29 cellular contexts compared by ENCODE assay signal in genomic region chr15:64315136-64315661, GRCh38. TPM values are rescaled to one million over a fixed set of nuclear protein-coding genes. Genes with fewer than 3 reads are reported as not detected.
DNase-seq lines count a peak whose midpoint lies in the region; ATAC-seq, FAIRE-seq and TF ChIP-seq lines count a peak whose summit lies in the region.
"Had no signal": no experiment of that assay in that cellular context is flagged by ENCODE, and none has a peak within 500 bp of the region (broad histone marks: within the 10 kb centered on the region; RNA-seq: fewer than 3 reads in every experiment).

No MANE protein-coding gene starts in this region.

- H3K36me3 ChIP-seq in endodermal cell (ENCODE audit: control insufficient read depth, insufficient read depth, low read length) (no peaks in the 10 kb centered on the region), rectal smooth muscle tissue (ENCODE audit: control insufficient read depth, insufficient read depth, low read length) (no peaks in the 10 kb centered on the region), pancreas (no peaks in the 10 kb centered on the region), ovary (no peaks in the 10 kb centered on the region), testis (ENCODE audit: low read depth, missing control alignments) (no peaks in the 10 kb centered on the region)
- H3K36me3 ChIP-seq: heart right ventricle, left lung, spleen, transverse colon had no signal

- H3K4me3 ChIP-seq in endodermal cell (ENCODE audit: low read length) (no peak overlapping the region), rectal smooth muscle tissue (ENCODE audit: low read length) (no peak overlapping the region), pancreas (no peak overlapping the region), ovary (no peak overlapping the region), testis (no peak overlapping the region)
- H3K4me3 ChIP-seq: heart right ventricle, left lung, spleen, transverse colon had no signal

- TF ChIP-seq POLR2A in ovary (IDR thresholded peaks at IDR 0.05): no peak
- TF ChIP-seq POLR2A in testis (IDR thresholded peaks at IDR 0.05): no peak

- DNase-seq in G401 (ENCODE audit: low spot score) (peak; percentile 20), NCI-H2227 (lab: John Stamatoyannopoulos, UW; ENCODE audit: unreplicated experiment) (peak; percentile 36), endodermal cell (no peak), pancreas (no peak), ovary (no peak), testis (no peak)
- DNase-seq: ACHN; activated B cell treated with CpG ODN at 0.5 μM for 24 hours; activated CD4-positive, alpha-beta T cell treated with anti-CD3 and anti-CD28 coated beads, Interleukin-2, amount 50 U/mL, for 4 hours; activated gamma-delta T cell treated with Interleukin-2 at 50 U/mL for 16 hours; C1 segment of cervical spinal cord; foreskin fibroblast; heart right ventricle; KBM-7; left lung; NCI-H1436; NCI-H2171; NCI-H748 treated with DMSO at 0.1 percent for 48 hours; spleen; stimulated activated CD4-positive, alpha-beta T cell treated with anti-CD3 and anti-CD28 coated beads, Interleukin-4, amount 100 ng/mL, for 1 hour; stimulated activated naive CD4-positive, alpha-beta T cell treated with Interleukin-2 at 50 U/mL for 16 hours; T-helper 9 cell; transverse colon had no signal

- H3K36me3 Mint-ChIP-seq in endodermal cell (ENCODE audit: low read depth): peaks cover 8% of the 10 kb centered on the region

- no peak for FAIRE-seq in pancreas (lab: Jason Lieb, UNC)
- FAIRE-seq: bronchial epithelial cell, GM19239 had no signal

- H3K4me1 Mint-ChIP-seq in endodermal cell: peaks cover 22% of the 10 kb centered on the region

- H3K9me3 ChIP-seq in endodermal cell (ENCODE audit: control insufficient read depth, low read length) (no peaks in the 10 kb centered on the region), pancreas (no peaks in the 10 kb centered on the region), ovary (no peaks in the 10 kb centered on the region), testis (no peaks in the 10 kb centered on the region)
- H3K9me3 ChIP-seq: left lung, spleen, transverse colon had no signal

- ATAC-seq in GM19452 (IDR thresholded peaks at IDR 0.05; ENCODE audit: unreplicated experiment) (no peak), pancreas (no peak)
- ATAC-seq: heart right ventricle, left lung had no signal

- H3K27ac Mint-ChIP-seq in endodermal cell: no peak overlapping the region
- H3K27ac Mint-ChIP-seq: activated B cell treated with CpG ODN at 0.5 μM for 24 hours; dendritic cell treated with granulocyte-macrophage colony-stimulating factor and Interleukin-4, amounts not matched to agents 40 ng/mL and 50 ng/mL, for 4 days had no signal

- intact Hi-C loops in pancreas (cut with DNase I) (no loop called here), ovary (cut with DNase I) (no loop called here), testis (cut with DNase I; ENCODE audit: low total_unique reads) (no loop called here)

- peaks cover 9% of the 10 kb centered on the region for H3K9me3 Mint-ChIP-seq in endodermal cell
- H3K9me3 Mint-ChIP-seq: activated B cell treated with CpG ODN at 0.5 μM for 24 hours; dendritic cell treated with granulocyte-macrophage colony-stimulating factor and Interleukin-4, amounts not matched to agents 40 ng/mL and 50 ng/mL, for 4 days had no signal

- TF ChIP-seq CTCF in endodermal cell (conservative IDR thresholded peaks at IDR 0.05) (no peak), pancreas (IDR thresholded peaks at IDR 0.05) (no peak), ovary (IDR thresholded peaks at IDR 0.05) (no peak), testis (IDR thresholded peaks at IDR 0.05) (no peak)

- no peak overlapping the region for H3K4me3 Mint-ChIP-seq in endodermal cell
- H3K4me3 Mint-ChIP-seq: activated B cell treated with CpG ODN at 0.5 μM for 24 hours; dendritic cell treated with granulocyte-macrophage colony-stimulating factor and Interleukin-4, amounts not matched to agents 40 ng/mL and 50 ng/mL, for 4 days; neural crest cell had no signal

- H3K9ac ChIP-seq in endodermal cell (ENCODE audit: extremely low read depth, low read length, poor library complexity, severe bottlenecking) (no peak overlapping the region), rectal smooth muscle tissue (ENCODE audit: low read length) (no peak overlapping the region)

- no peaks in the 10 kb centered on the region for H3K27me3 Mint-ChIP-seq in endodermal cell (ENCODE audit: insufficient read depth)
- H3K27me3 Mint-ChIP-seq: activated B cell treated with CpG ODN at 0.5 μM for 24 hours; dendritic cell treated with granulocyte-macrophage colony-stimulating factor and Interleukin-4, amounts not matched to agents 40 ng/mL and 50 ng/mL, for 4 days had no signal

- WGBS in endodermal cell (ENCODE audit: insufficient coverage in 1 of 2, insufficient read length in 1 of 2), 2 experiments: 85 to 87% methylated on average over 4 to 5 of the region's 5 CpGs
- 78% methylated on average over 5 of the region's 5 CpGs for WGBS in pancreas, 2 donors
- 52 to 58% (median 54%) methylated on average over 5 of the region's 5 CpGs for WGBS in ovary, 3 donors
- 58 to 59% methylated on average over 5 of the region's 5 CpGs for WGBS in testis, 2 donors

- no peak for TF ChIP-seq EP300 in ovary (IDR thresholded peaks at IDR 0.05)

- in situ Hi-C loops in G401 (cut with HindIII; ENCODE audit: low sequenced_read_pairs): no loop called here

- peak overlapping the region; percentile 49 for H3K27ac ChIP-seq in endodermal cell (ENCODE audit: low read depth, low read length)
- peak overlapping the region; percentile 51 for H3K27ac ChIP-seq in rectal smooth muscle tissue (ENCODE audit: low read depth, low read length)
- no peak overlapping the region for H3K27ac ChIP-seq in pancreas
- no peak overlapping the region for H3K27ac ChIP-seq in ovary
- no peak overlapping the region for H3K27ac ChIP-seq in testis
- H3K27ac ChIP-seq: left lung, spleen, transverse colon had no signal

- H3K4me1 ChIP-seq in endodermal cell (ENCODE audit: control insufficient read depth, insufficient read depth, low read length) (peaks cover 2% of the 10 kb centered on the region), rectal smooth muscle tissue (ENCODE audit: control insufficient read depth, insufficient read depth, low read length) (peaks cover 5% of the 10 kb centered on the region), pancreas (peaks cover 0 to under 1% (median under 1%) of the 10 kb centered on the region in 3 donors), ovary (ENCODE audit: insufficient read depth) (peaks cover 4% of the 10 kb centered on the region), testis (peaks cover 6% of the 10 kb centered on the region)
- H3K4me1 ChIP-seq: left lung, spleen had no signal

- H3K27me3 ChIP-seq in endodermal cell (ENCODE audit: control insufficient read depth, insufficient read depth, low read length, poor library complexity, severe bottlenecking): no peaks in the 10 kb centered on the region
- no peaks in the 10 kb centered on the region for H3K27me3 ChIP-seq in rectal smooth muscle tissue (ENCODE audit: control insufficient read depth, insufficient read depth, low read length)
- no peaks in the 10 kb centered on the region for H3K27me3 ChIP-seq in pancreas
- H3K27me3 ChIP-seq in ovary: no peaks in the 10 kb centered on the region
- no peaks in the 10 kb centered on the region for H3K27me3 ChIP-seq in testis
- H3K27me3 ChIP-seq: heart right ventricle, left lung, spleen, transverse colon had no signal

RNA-seq across cellular contexts. Expression of gene CSNK1G1, which starts 40.8 kb away (rescaled TPM):
- total RNA-seq in G401 (2014; rRNA removed; shearing (Covaris generic)): 11.6 and 15.7 TPM in 2 replicates
- total RNA-seq in endodermal cell (10 to 100 TPM; 24.5 to 31.4 TPM), pancreas (10 to 100 TPM in 1 of 6 donors, 1 to 10 TPM in 5; 6.0 to 12.1 (median 8.1) TPM), ovary (10 to 100 TPM in 6 of 7 donors, 1 to 10 TPM in 1; 8.3 to 23.9 (median 14.8) TPM), testis (10 to 100 TPM; 32.7 to 59.6 TPM)
- polyA plus RNA-seq in endodermal cell (2013, experiment 1 of 2): 11.6 TPM
- 15.0 TPM for polyA plus RNA-seq in endodermal cell (2013, experiment 2 of 2)
- polyA plus RNA-seq in pancreas (1 to 10 TPM; 2.4 to 3.4 TPM), ovary (10 to 100 TPM in 1 of 2 donors, 1 to 10 TPM in 1; 2.9 to 12.6 TPM), testis (ENCODE audit: insufficient read depth, low read depth, low replicate concordance) (77.5 TPM)

Comparison
In these comparisons a context has a peak if more than half of its experiments do, and no peak if none do; other contexts are left out.
1. DNase-seq: peak in G401 (single experiment) and NCI-H2227 (single experiment); none in endodermal cell (single experiment), pancreas (0 of 6), ovary (0 of 5) and testis (single experiment).
2. H3K27ac ChIP-seq: peak in endodermal cell (single experiment) and rectal smooth muscle tissue (single experiment); none in pancreas (0 of 4), ovary (0 of 2) and testis (0 of 2).